In genomic region chr17:12438813-12439586, GRCh38 we compare ENCODE assay signal across 1 cellular context.
TF ChIP-seq lines count a peak whose summit lies in the region.

No MANE protein-coding gene starts in this region.

TF ChIP-seq in K562, 482 proteins besides CTCF, POLR2A, EP300 and RAD21 (continued from another document and continues in another):
- TF ChIP-seq PTTG1 (tag; IDR thresholded peaks at IDR 0.05; ENCODE audit: low read depth) = peak; percentile 85
- peak; percentile 96 for TF ChIP-seq ZNF766 (CRISPR knock-in tag; conservative IDR thresholded peaks at IDR 0.05)
- no peak for TF ChIP-seq CHD2 (IDR thresholded peaks at IDR 0.05; ENCODE audit: low read depth, low read length)
- no peak for TF ChIP-seq NR0B1 (IDR thresholded peaks at IDR 0.05; ENCODE audit: partially characterized antibody)
- no peak for TF ChIP-seq ZNF184 (CRISPR knock-in tag; IDR thresholded peaks at IDR 0.05)
- no peak for TF ChIP-seq ZBTB5 (IDR thresholded peaks at IDR 0.05)
- TF ChIP-seq MAFF (IDR thresholded peaks at IDR 0.05; ENCODE audit: low read length) = peak; percentile 66
- TF ChIP-seq IRF2 (CRISPR knock-in tag; IDR thresholded peaks at IDR 0.05) = no peak
- no peak for TF ChIP-seq ELF2 (CRISPR knock-in tag; IDR thresholded peaks at IDR 0.05)
- TF ChIP-seq ZNF583 (CRISPR knock-in tag; IDR thresholded peaks at IDR 0.05) = peak; percentile 98
- TF ChIP-seq ZNF644 (tag; IDR thresholded peaks at IDR 0.05; ENCODE audit: low read depth) = peak; percentile 98
- no peak for TF ChIP-seq NUFIP1 (IDR thresholded peaks at IDR 0.05; ENCODE audit: partially characterized antibody)
- TF ChIP-seq GABPB2 (CRISPR knock-in tag; conservative IDR thresholded peaks at IDR 0.05) = no peak
- TF ChIP-seq GMEB1 (CRISPR knock-in tag; IDR thresholded peaks at IDR 0.05) = peak; percentile 65
- TF ChIP-seq ARHGAP35 (IDR thresholded peaks at IDR 0.05; ENCODE audit: partially characterized antibody) = no peak
- no peak for TF ChIP-seq SP2 (IDR thresholded peaks at IDR 0.05; ENCODE audit: extremely low read depth, low read depth, low read length, poor library complexity, severe bottlenecking)
- peak; percentile 98 for TF ChIP-seq ZNF395 (CRISPR knock-in tag; IDR thresholded peaks at IDR 0.05)
- TF ChIP-seq ZNF174 (CRISPR knock-in tag; IDR thresholded peaks at IDR 0.05) = no peak
- no peak for TF ChIP-seq MGA (IDR thresholded peaks at IDR 0.05)
- TF ChIP-seq PHF21A (IDR thresholded peaks at IDR 0.05; ENCODE audit: borderline replicate concordance, low read depth) = no peak
- TF ChIP-seq ZNF324 (CRISPR knock-in tag; IDR thresholded peaks at IDR 0.05) = peak; percentile 59; the same call in 1 of the 2 replicates
- TF ChIP-seq PML (IDR thresholded peaks at IDR 0.05; ENCODE audit: low read length) = peak; percentile 95
- peak; percentile 95 for TF ChIP-seq POLR2AphosphoS5 (IDR thresholded peaks at IDR 0.05; ENCODE audit: control insufficient read depth, insufficient read depth, low read depth, low read length)
- TF ChIP-seq TGIF2 (CRISPR knock-in tag; IDR thresholded peaks at IDR 0.05) = no peak
- TF ChIP-seq RB1 (IDR thresholded peaks at IDR 0.05; ENCODE audit: low read depth) = no peak
- no peak for TF ChIP-seq ZNF551 (CRISPR knock-in tag; IDR thresholded peaks at IDR 0.05)
- no peak for TF ChIP-seq ZBTB7A (IDR thresholded peaks at IDR 0.05; ENCODE audit: borderline replicate concordance, control insufficient read depth, low read depth, low read length)
- TF ChIP-seq RFX1 (IDR thresholded peaks at IDR 0.05) = no peak
- TF ChIP-seq ZNF407 (IDR thresholded peaks at IDR 0.05; ENCODE audit: low read depth) = no peak
- TF ChIP-seq ILK (tag; IDR thresholded peaks at IDR 0.05; ENCODE audit: borderline replicate concordance, low read depth) = 0 out of 2 replicates have a peak, but pooled peaks have one; percentile 42
